12 cellular contexts compared by ENCODE assay signal in genomic region chr6:48109902-48110301, GRCh38. TPM values are rescaled to one million over a fixed set of nuclear protein-coding genes. Genes with fewer than 3 reads are reported as not detected.
DNase-seq lines count a peak whose midpoint lies in the region; ATAC-seq, FAIRE-seq and TF ChIP-seq lines count a peak whose summit lies in the region.
"Had no signal": no experiment of that assay in that cellular context is flagged by ENCODE, and none has a peak within 500 bp of the region (broad histone marks: within the 10 kb centered on the region; RNA-seq: fewer than 3 reads in every experiment).

No MANE protein-coding gene starts in this region.

- no peaks in the 10 kb centered on the region for H3K36me3 ChIP-seq in brain microvascular endothelial cell (replicated peaks)
- H3K36me3 ChIP-seq in iPS-20b (ENCODE audit: insufficient read depth, low read depth, low read length) = no peaks in the 10 kb centered on the region
- H3K36me3 ChIP-seq: BLaER1 had no signal

- H3K27me3 ChIP-seq in brain microvascular endothelial cell (replicated peaks) (no peaks in the 10 kb centered on the region), iPS-20b (ENCODE audit: insufficient read depth, low read length) (no peaks in the 10 kb centered on the region)
- H3K27me3 ChIP-seq: BLaER1 had no signal

- H3K36me3 Mint-ChIP-seq in HFFc6 (ENCODE audit: low read depth) = peaks cover 6% of the 10 kb centered on the region; the same call in 1 of the 2 replicates
- H3K36me3 Mint-ChIP-seq: T-cell had no signal

- DNase-seq in HFFc6 (no peak), brain microvascular endothelial cell (no peak), activated T-cell treated with anti-CD3 and anti-CD28 coated beads for 4 hours (no peak), HTR-8/SVneo (ENCODE audit: insufficient read length, low spot score) (no peak), GF-D8 (lab: John Stamatoyannopoulos, UW) (no peak)
- DNase-seq: activated CD8-positive, alpha-beta memory T cell treated with anti-CD3 and anti-CD28 coated beads for 24 hours; NCI-H446 treated with DMSO at 0.1 percent for 48 hours; T-cell had no signal

- H3K9me3 ChIP-seq in iPS-20b (ENCODE audit: insufficient read depth, low read depth, low read length) = no peaks in the 10 kb centered on the region
- H3K9me3 ChIP-seq: BLaER1 had no signal

- peak overlapping the region; percentile 91 for H3K4me3 Mint-ChIP-seq in HFFc6
- H3K4me3 Mint-ChIP-seq: T-cell had no signal

- FAIRE-seq in A204.1 (lab: Jason Lieb, UNC) (peak; percentile 46), HTR-8/SVneo (lab: Jason Lieb, UNC) (no peak)

- H3K27ac ChIP-seq in brain microvascular endothelial cell (no peak overlapping the region), iPS-20b (ENCODE audit: low read length) (peak overlapping the region; percentile 63)
- H3K27ac ChIP-seq: BLaER1 had no signal

- no peak for TF ChIP-seq CTCF in HFFc6 (IDR thresholded peaks at IDR 0.05)
- TF ChIP-seq CTCF in brain microvascular endothelial cell (IDR thresholded peaks at IDR 0.05; ENCODE audit: low read depth, low read length, missing control alignments) = no peak

- H3K4me1 ChIP-seq in iPS-20b (ENCODE audit: insufficient read depth, low read length) = peaks cover 7% of the 10 kb centered on the region; the same call in 1 of the 2 replicates
- H3K4me1 ChIP-seq: BLaER1 had no signal

- H3K27ac Mint-ChIP-seq in HFFc6 = peak overlapping the region; percentile 75
- H3K27ac Mint-ChIP-seq: T-cell had no signal

- peaks cover 3% of the 10 kb centered on the region; the same call in 1 of the 2 replicates for H3K27me3 Mint-ChIP-seq in HFFc6 (ENCODE audit: insufficient read depth)
- H3K27me3 Mint-ChIP-seq: T-cell had no signal

- H3K9ac ChIP-seq in iPS-20b (ENCODE audit: low read depth, low read length) = peak overlapping the region; percentile 53
- H3K9ac ChIP-seq: BLaER1 had no signal

- peaks cover 53% of the 10 kb centered on the region for H3K4me1 Mint-ChIP-seq in HFFc6 (ENCODE audit: low read depth)
- H3K4me1 Mint-ChIP-seq: T-cell had no signal

- in situ Hi-C loops in brain microvascular endothelial cell (cut with HindIII; ENCODE audit: low pct_ligation_motif_present, low sequenced_read_pairs) = no loop called here

- H3K9me3 Mint-ChIP-seq in HFFc6 = peaks cover 9% of the 10 kb centered on the region

- H3K4me3 ChIP-seq in brain microvascular endothelial cell (ENCODE audit: low read depth, low read length) (peak overlapping the region; percentile 34), iPS-20b (ENCODE audit: low read length) (peak overlapping the region; percentile 63)
- H3K4me3 ChIP-seq: BLaER1 had no signal

- ATAC-seq in GM21360 (IDR thresholded peaks at IDR 0.05; ENCODE audit: unreplicated experiment) = no peak
- ATAC-seq: T-cell had no signal

RNA-seq across cellular contexts. Expression of gene PTCHD4, which starts 1.1 kb away (rescaled TPM):
- total RNA-seq in HFFc6 (2021; fragmentation: NEBNext Ultra II Directional; extraction: Animal tissue kit (Norgen Biotek cat#: 25700)) = 1 to 10 TPM; 1.2 to 9.7 (median 8.5) TPM
- total RNA-seq: T-cell had no signal
